7 cellular contexts compared by ENCODE assay signal in genomic region chr1:234730542-234731370, GRCh38.
A peak's percentile ranks its signal among the peaks of the same experiment; 100 is the strongest.
DNase-seq lines count a peak whose midpoint lies in the region; ATAC-seq lines count a peak whose summit lies in the region.

No MANE protein-coding gene starts in this region.

- H3K36me3 Mint-ChIP-seq in activated naive CD4-positive, alpha-beta T cell treated with anti-CD3 and anti-CD28 coated beads, Interleukin-2, amount 50 U/mL, for 24 hours: no peaks in the 10 kb centered on the region

- H3K27ac Mint-ChIP-seq in activated naive CD4-positive, alpha-beta T cell treated with anti-CD3 and anti-CD28 coated beads, Interleukin-2, amount 50 U/mL, for 24 hours: peak overlapping the region; percentile 98

- H3K4me3 Mint-ChIP-seq in activated naive CD4-positive, alpha-beta T cell treated with anti-CD3 and anti-CD28 coated beads, Interleukin-2, amount 50 U/mL, for 24 hours: peak overlapping the region; percentile 83

- DNase-seq in stimulated activated CD4-positive, alpha-beta T cell treated with anti-CD3 and anti-CD28 coated beads, TNF-alpha, amount 100 ng/mL, for 24 hours (ENCODE audit: low read depth in 3 of 3): peak in 2 of 3 experiments; percentile 21 to 31
- DNase-seq in Right ventricle myocardium superior: no peak
- no peak for DNase-seq in H4 (ENCODE audit: low spot score)
- DNase-seq in glomerular visceral epithelial cell (ENCODE audit: extremely low spot score): no peak

- H3K4me1 Mint-ChIP-seq in activated naive CD4-positive, alpha-beta T cell treated with anti-CD3 and anti-CD28 coated beads, Interleukin-2, amount 50 U/mL, for 24 hours: peaks cover 60% of the 10 kb centered on the region

- ATAC-seq in GM19452 (IDR thresholded peaks at IDR 0.05; ENCODE audit: unreplicated experiment) (peak; percentile 28), HG03457 (IDR thresholded peaks at IDR 0.05; ENCODE audit: unreplicated experiment) (peak; percentile 25), Right ventricle myocardium superior (ENCODE audit: poor library complexity) (no peak)

- no peaks in the 10 kb centered on the region for H3K27me3 Mint-ChIP-seq in activated naive CD4-positive, alpha-beta T cell treated with anti-CD3 and anti-CD28 coated beads, Interleukin-2, amount 50 U/mL, for 24 hours

- no peaks in the 10 kb centered on the region for H3K9me3 Mint-ChIP-seq in activated naive CD4-positive, alpha-beta T cell treated with anti-CD3 and anti-CD28 coated beads, Interleukin-2, amount 50 U/mL, for 24 hours

- intact Hi-C loops in Right ventricle myocardium superior (cut with DNase I): no loop called here

Comparison
In these comparisons a context has a peak if more than half of its experiments do, and no peak if none do; other contexts are left out.
1. DNase-seq: peak in stimulated activated CD4-positive, alpha-beta T cell treated with anti-CD3 and anti-CD28 coated beads, TNF-alpha, amount 100 ng/mL, for 24 hours (2 of 3); none in Right ventricle myocardium superior (single experiment), H4 (single experiment) and glomerular visceral epithelial cell (single experiment).